12 cellular contexts compared by ENCODE assay signal in the genomic region with DNA sequence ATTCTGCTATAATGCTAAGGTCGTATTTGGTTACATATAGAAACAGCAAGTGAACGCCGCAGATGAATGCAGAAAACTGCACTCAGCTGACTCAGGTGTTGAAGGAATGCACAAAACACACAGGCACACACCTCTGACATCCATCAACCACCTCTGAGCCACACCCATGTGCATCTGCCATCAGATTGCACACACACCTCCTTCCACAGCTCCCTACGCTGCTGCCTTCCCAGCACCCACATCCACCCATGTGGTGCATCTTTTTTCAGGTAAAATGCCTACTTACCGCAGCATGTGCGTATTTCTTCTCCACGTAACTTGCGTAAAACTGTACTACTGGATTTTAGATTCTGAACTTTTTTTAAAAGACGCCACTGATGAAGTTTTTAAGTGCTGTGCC. TPM values are rescaled to one million over a fixed set of nuclear protein-coding genes. Genes with fewer than 3 reads are reported as not detected.
DNase-seq lines count a peak whose midpoint lies in the region; TF ChIP-seq lines count a peak whose summit lies in the region.
"Had no signal": no experiment of that assay in that cellular context is flagged by ENCODE, and none has a peak within 500 bp of the region (broad histone marks: within the 10 kb centered on the region; RNA-seq: fewer than 3 reads in every experiment).

No MANE protein-coding gene starts in this region.

- peaks cover 8% of the 10 kb centered on the region for H3K36me3 Mint-ChIP-seq in IgD-negative memory B cell
- peaks cover 68% of the 10 kb centered on the region for H3K36me3 Mint-ChIP-seq in dendritic cell treated with granulocyte-macrophage colony-stimulating factor and Interleukin-4, amounts not matched to agents 40 ng/mL and 50 ng/mL, for 4 days (ENCODE audit: low read depth)
- peaks cover 3% of the 10 kb centered on the region for H3K36me3 Mint-ChIP-seq in progenitor cell of endocrine pancreas (ENCODE audit: insufficient read depth)

- H3K27me3 Mint-ChIP-seq in IgD-negative memory B cell (no peaks in the 10 kb centered on the region), progenitor cell of endocrine pancreas (peaks cover 6% of the 10 kb centered on the region)
- no peaks in the 10 kb centered on the region for H3K27me3 Mint-ChIP-seq in dendritic cell treated with granulocyte-macrophage colony-stimulating factor and Interleukin-4, amounts not matched to agents 40 ng/mL and 50 ng/mL, for 4 days

- H3K4me1 Mint-ChIP-seq in IgD-negative memory B cell (peaks cover 59 to 68% (median 67%) of the 10 kb centered on the region in 3 donors), progenitor cell of endocrine pancreas (ENCODE audit: low read depth) (no peaks in the 10 kb centered on the region)
- H3K4me1 Mint-ChIP-seq in dendritic cell treated with granulocyte-macrophage colony-stimulating factor and Interleukin-4, amounts not matched to agents 40 ng/mL and 50 ng/mL, for 4 days (ENCODE audit: low read depth), result peaks cover 94% of the 10 kb centered on the region

- no peak for TF ChIP-seq CTCF in progenitor cell of endocrine pancreas (IDR thresholded peaks at IDR 0.05; ENCODE audit: unreplicated experiment)

- TF ChIP-seq POLR2A in erythroblast (IDR thresholded peaks at IDR 0.05; ENCODE audit: low read length), result no peak

- peak overlapping the region; percentile 8 to 97 (median 79) for H3K4me3 Mint-ChIP-seq in IgD-negative memory B cell
- no peak overlapping the region for H3K4me3 Mint-ChIP-seq in dendritic cell treated with granulocyte-macrophage colony-stimulating factor and Interleukin-4, amounts not matched to agents 40 ng/mL and 50 ng/mL, for 4 days
- no peak overlapping the region for H3K4me3 Mint-ChIP-seq in progenitor cell of endocrine pancreas (ENCODE audit: low read depth)

- intact Hi-C loops in dendritic cell treated with granulocyte-macrophage colony-stimulating factor and Interleukin-4, amounts not matched to agents 40 ng/mL and 50 ng/mL, for 4 days (cut with micrococcal nuclease), result no loop called here

- DNase-seq in T-helper 22 cell (ENCODE audit: low read depth) (peak; percentile 51), progenitor cell of endocrine pancreas (ENCODE audit: low spot score, unreplicated experiment) (no peak), mucosa of gallbladder (ENCODE audit: low spot score) (no peak), erythroblast (lab: John Stamatoyannopoulos, UW) (no peak), globus pallidus (ENCODE audit: low spot score) (no peak)
- DNase-seq: activated CD8-positive, alpha-beta memory T cell treated with anti-CD3 and anti-CD28 coated beads, Interleukin-2, amount 50 U/mL, for 48 hours; NCI-H524; RPMI8226 had no signal

- H3K9me3 Mint-ChIP-seq in IgD-negative memory B cell (no peaks in the 10 kb centered on the region), progenitor cell of endocrine pancreas (ENCODE audit: low read depth) (no peaks in the 10 kb centered on the region)
- H3K9me3 Mint-ChIP-seq in dendritic cell treated with granulocyte-macrophage colony-stimulating factor and Interleukin-4, amounts not matched to agents 40 ng/mL and 50 ng/mL, for 4 days, result no peaks in the 10 kb centered on the region

- peak overlapping the region; percentile 82 to 97 (median 93) for H3K27ac Mint-ChIP-seq in IgD-negative memory B cell
- peak overlapping the region; percentile 76 for H3K27ac Mint-ChIP-seq in dendritic cell treated with granulocyte-macrophage colony-stimulating factor and Interleukin-4, amounts not matched to agents 40 ng/mL and 50 ng/mL, for 4 days
- peak overlapping the region; percentile 41 for H3K27ac Mint-ChIP-seq in progenitor cell of endocrine pancreas

RNA-seq across cellular contexts. Expression of a gene that starts 7.1 kb away (rescaled TPM):
- 87.9 TPM for polyA plus RNA-seq in IgD-negative memory B cell
- total RNA-seq in progenitor cell of endocrine pancreas (18.1 and 18.3 TPM in 2 replicates), mucosa of gallbladder (45.1 TPM)

RNA-seq across cellular contexts. Expression of a gene that starts 13.0 kb away (rescaled TPM):
- not detected for polyA plus RNA-seq in IgD-negative memory B cell
- not detected in 2 replicates for total RNA-seq in progenitor cell of endocrine pancreas
- total RNA-seq in mucosa of gallbladder, result not detected
- total RNA-seq: gastroesophageal sphincter, renal cortical epithelial cell had no signal

Comparison
In these comparisons a context has a peak if more than half of its experiments do, and no peak if none do; other contexts are left out.
1. H3K27ac Mint-ChIP-seq: peak in every context shown above with its lines; median percentile 93 in IgD-negative memory B cell; 76 in dendritic cell treated with granulocyte-macrophage colony-stimulating factor and Interleukin-4, amounts not matched to agents 40 ng/mL and 50 ng/mL, for 4 days; 41 in progenitor cell of endocrine pancreas.
2. H3K4me3 Mint-ChIP-seq: peak in IgD-negative memory B cell (4 of 4); none in dendritic cell treated with granulocyte-macrophage colony-stimulating factor and Interleukin-4, amounts not matched to agents 40 ng/mL and 50 ng/mL, for 4 days (single experiment) and progenitor cell of endocrine pancreas (single experiment).